ENCODE assay signal across 1 cellular context in the genomic region with DNA sequence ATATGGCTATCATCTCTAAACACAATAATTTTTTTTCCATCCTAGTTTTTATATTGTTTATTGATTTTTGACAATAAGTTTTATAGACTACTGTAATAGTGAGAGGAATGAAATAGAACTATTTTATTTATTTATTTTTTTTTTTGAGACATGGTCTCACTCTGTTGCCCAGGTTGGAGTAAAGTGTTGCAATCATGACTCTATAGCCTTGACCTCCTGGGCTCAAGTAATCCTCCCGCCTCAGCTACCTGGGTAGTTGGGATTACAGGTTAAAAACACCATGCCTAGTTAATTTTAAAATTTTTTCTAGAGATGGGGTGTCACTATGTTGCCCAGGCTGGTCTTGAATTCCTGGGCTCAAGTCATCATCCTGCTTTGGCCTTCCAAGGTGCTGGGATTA.
TF ChIP-seq lines count a peak whose summit lies in the region.

No MANE protein-coding gene starts in this region.

TF ChIP-seq in HepG2, 621 proteins besides CTCF, POLR2A, EP300 and RAD21:
- TF ChIP-seq NR2F6 (IDR thresholded peaks at IDR 0.05) (peak; percentile 66), NR2F6 (CRISPR knock-in tag; IDR thresholded peaks at IDR 0.05) (peak; percentile 64), CEBPB (IDR thresholded peaks at IDR 0.05; ENCODE audit: borderline replicate concordance, low read depth, low read length) (peak; percentile 39; the same call in 1 of the 2 replicates), NR2F1 (CRISPR knock-in tag; IDR thresholded peaks at IDR 0.05) (peak; percentile 17 to 40; a peak in 2 of 4 replicates), RFX3 (CRISPR knock-in tag; IDR thresholded peaks at IDR 0.05) (no peak), ZNF317 (CRISPR knock-in tag; IDR thresholded peaks at IDR 0.05) (no peak), ZNF121 (CRISPR knock-in tag; IDR thresholded peaks at IDR 0.05) (peak; percentile 71)
- TF ChIP-seq, protein P1, sequence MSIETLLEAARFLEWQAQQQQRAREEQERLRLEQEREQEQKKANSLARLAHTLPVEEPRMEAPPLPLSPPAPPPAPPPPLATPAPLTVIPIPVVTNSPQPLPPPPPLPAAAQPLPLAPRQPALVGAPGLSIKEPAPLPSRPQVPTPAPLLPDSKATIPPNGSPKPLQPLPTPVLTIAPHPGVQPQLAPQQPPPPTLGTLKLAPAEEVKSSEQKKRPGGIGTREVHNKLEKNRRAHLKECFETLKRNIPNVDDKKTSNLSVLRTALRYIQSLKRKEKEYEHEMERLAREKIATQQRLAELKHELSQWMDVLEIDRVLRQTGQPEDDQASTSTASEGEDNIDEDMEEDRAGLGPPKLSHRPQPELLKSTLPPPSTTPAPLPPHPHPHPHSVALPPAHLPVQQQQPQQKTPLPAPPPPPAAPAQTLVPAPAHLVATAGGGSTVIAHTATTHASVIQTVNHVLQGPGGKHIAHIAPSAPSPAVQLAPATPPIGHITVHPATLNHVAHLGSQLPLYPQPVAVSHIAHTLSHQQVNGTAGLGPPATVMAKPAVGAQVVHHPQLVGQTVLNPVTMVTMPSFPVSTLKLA (IDR thresholded peaks at IDR 0.05) = no peak
